In genomic region chr5:173529861-173530260, GRCh38 we compare ENCODE assay signal across 1 cellular context.
TF ChIP-seq lines count a peak whose summit lies in the region.

No MANE protein-coding gene starts in this region.

TF ChIP-seq in GM23338, 12 proteins besides CTCF, POLR2A, EP300 and RAD21 (continued from another document):
- TF ChIP-seq, protein P1, sequence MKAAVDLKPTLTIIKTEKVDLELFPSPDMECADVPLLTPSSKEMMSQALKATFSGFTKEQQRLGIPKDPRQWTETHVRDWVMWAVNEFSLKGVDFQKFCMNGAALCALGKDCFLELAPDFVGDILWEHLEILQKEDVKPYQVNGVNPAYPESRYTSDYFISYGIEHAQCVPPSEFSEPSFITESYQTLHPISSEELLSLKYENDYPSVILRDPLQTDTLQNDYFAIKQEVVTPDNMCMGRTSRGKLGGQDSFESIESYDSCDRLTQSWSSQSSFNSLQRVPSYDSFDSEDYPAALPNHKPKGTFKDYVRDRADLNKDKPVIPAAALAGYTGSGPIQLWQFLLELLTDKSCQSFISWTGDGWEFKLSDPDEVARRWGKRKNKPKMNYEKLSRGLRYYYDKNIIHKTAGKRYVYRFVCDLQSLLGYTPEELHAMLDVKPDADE (IDR thresholded peaks at IDR 0.05), result no peak
- TF ChIP-seq ZNF114 (CRISPR knock-in tag; IDR thresholded peaks at IDR 0.05) (no peak), STAT1 (IDR thresholded peaks at IDR 0.05; ENCODE audit: unreplicated experiment) (no peak), NANOG (IDR thresholded peaks at IDR 0.05; ENCODE audit: borderline replicate concordance) (no peak), EZH2 (IDR thresholded peaks at IDR 0.05; ENCODE audit: low read depth, unreplicated experiment) (no peak), JUNB (IDR thresholded peaks at IDR 0.05; ENCODE audit: unreplicated experiment) (no peak)
